Comparison of ENCODE assay signal across 2 cellular contexts in the genomic region with DNA sequence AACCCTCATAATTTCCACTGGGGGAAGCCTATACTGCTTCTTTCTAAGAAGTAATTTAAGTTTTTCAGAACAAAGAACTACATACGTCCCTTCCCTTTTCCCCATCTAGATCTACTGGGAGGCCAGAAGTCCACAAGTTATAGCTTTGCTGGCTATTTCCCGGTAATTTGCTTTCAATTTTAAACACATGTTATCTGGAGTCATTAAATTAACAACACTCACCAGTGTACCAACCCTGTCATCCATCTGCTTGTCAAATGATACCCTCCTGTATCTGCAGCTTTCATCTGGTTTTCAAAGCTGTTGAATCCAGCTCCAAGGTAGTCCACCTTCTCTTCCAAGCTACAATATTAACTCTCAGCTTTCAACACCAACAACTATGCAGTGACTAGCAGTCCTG.
TF ChIP-seq lines count a peak whose summit lies in the region.

No MANE protein-coding gene starts in this region.

TF ChIP-seq in SK-N-SH, 30 proteins besides CTCF, POLR2A, EP300 and RAD21 (continued from another document):
- TF ChIP-seq EZH2phosphoT487 (IDR thresholded peaks at IDR 0.05; ENCODE audit: borderline replicate concordance, low read depth): no peak
TF ChIP-seq in SK-N-SH: peak in this region for 0.

TF ChIP-seq in SK-N-SH treated with all-trans-retinoic acid at 6 μM for 48 hours, 23 proteins besides CTCF, POLR2A, EP300 and RAD21 (continued from another document):
- TF ChIP-seq ISL1 (CRISPR knock-in tag; IDR thresholded peaks at IDR 0.05) (no peak), ZFP3 (CRISPR knock-in tag; IDR thresholded peaks at IDR 0.05) (no peak), BACH2 (CRISPR knock-in tag; IDR thresholded peaks at IDR 0.05; ENCODE audit: borderline replicate concordance) (no peak), TCF4 (CRISPR knock-in tag; IDR thresholded peaks at IDR 0.05; ENCODE audit: borderline replicate concordance) (no peak), PPARA (CRISPR knock-in tag; IDR thresholded peaks at IDR 0.05; ENCODE audit: borderline replicate concordance) (no peak)
- TF ChIP-seq, protein P1, sequence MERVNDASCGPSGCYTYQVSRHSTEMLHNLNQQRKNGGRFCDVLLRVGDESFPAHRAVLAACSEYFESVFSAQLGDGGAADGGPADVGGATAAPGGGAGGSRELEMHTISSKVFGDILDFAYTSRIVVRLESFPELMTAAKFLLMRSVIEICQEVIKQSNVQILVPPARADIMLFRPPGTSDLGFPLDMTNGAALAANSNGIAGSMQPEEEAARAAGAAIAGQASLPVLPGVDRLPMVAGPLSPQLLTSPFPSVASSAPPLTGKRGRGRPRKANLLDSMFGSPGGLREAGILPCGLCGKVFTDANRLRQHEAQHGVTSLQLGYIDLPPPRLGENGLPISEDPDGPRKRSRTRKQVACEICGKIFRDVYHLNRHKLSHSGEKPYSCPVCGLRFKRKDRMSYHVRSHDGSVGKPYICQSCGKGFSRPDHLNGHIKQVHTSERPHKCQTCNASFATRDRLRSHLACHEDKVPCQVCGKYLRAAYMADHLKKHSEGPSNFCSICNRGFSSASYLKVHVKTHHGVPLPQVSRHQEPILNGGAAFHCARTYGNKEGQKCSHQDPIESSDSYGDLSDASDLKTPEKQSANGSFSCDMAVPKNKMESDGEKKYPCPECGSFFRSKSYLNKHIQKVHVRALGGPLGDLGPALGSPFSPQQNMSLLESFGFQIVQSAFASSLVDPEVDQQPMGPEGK (CRISPR knock-in tag; IDR thresholded peaks at IDR 0.05; ENCODE audit: borderline replicate concordance): no peak
- TF ChIP-seq, protein P2, sequence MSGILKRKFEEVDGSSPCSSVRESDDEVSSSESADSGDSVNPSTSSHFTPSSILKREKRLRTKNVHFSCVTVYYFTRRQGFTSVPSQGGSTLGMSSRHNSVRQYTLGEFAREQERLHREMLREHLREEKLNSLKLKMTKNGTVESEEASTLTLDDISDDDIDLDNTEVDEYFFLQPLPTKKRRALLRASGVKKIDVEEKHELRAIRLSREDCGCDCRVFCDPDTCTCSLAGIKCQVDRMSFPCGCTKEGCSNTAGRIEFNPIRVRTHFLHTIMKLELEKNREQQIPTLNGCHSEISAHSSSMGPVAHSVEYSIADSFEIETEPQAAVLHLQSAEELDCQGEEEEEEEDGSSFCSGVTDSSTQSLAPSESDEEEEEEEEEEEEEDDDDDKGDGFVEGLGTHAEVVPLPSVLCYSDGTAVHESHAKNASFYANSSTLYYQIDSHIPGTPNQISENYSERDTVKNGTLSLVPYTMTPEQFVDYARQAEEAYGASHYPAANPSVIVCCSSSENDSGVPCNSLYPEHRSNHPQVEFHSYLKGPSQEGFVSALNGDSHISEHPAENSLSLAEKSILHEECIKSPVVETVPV (CRISPR knock-in tag; IDR thresholded peaks at IDR 0.05): no peak
TF ChIP-seq in SK-N-SH treated with all-trans-retinoic acid at 6 μM for 48 hours: peak in this region for 0.
